Comparison of ENCODE assay signal across 25 cellular contexts in genomic region chr6:14305629-14306028, GRCh38.
A peak's percentile ranks its signal among the peaks of the same experiment; 100 is the strongest.
DNase-seq lines count a peak whose midpoint lies in the region; ATAC-seq and TF ChIP-seq lines count a peak whose summit lies in the region.
"Had no signal": no experiment of that assay in that cellular context is flagged by ENCODE, and none has a peak within 500 bp of the region (broad histone marks: within the 10 kb centered on the region; RNA-seq: fewer than 3 reads in every experiment).

No MANE protein-coding gene starts in this region.

- H3K9me3 Mint-ChIP-seq in WTC11 = peaks cover 25% of the 10 kb centered on the region
- no peaks in the 10 kb centered on the region for H3K9me3 Mint-ChIP-seq in CD8-positive, alpha-beta memory T cell
- H3K9me3 Mint-ChIP-seq: activated T-helper 2 cell treated with anti-CD3 and anti-CD28 coated beads, Interferon-gamma antibody, Interleukin-2, Interleukin-4, amounts not matched to agents 10 μg/mL and 5 μg/mL and 100 μg/mL, durations not matched to agents 14 hours and 24 hours and 36 hours; HFFc6 had no signal

- ATAC-seq in WTC11 (peak; percentile 55), left lung (peak; percentile 89)

- H3K36me3 Mint-ChIP-seq in WTC11 = peaks cover 28% of the 10 kb centered on the region
- no peaks in the 10 kb centered on the region for H3K36me3 Mint-ChIP-seq in CD8-positive, alpha-beta memory T cell

- intact Hi-C loops in left lung (cut with DNase I) = no loop called here

- no peak overlapping the region for H3K27ac Mint-ChIP-seq in WTC11
- H3K27ac Mint-ChIP-seq in CD8-positive, alpha-beta memory T cell = no peak overlapping the region
- H3K27ac Mint-ChIP-seq: activated naive CD8-positive, alpha-beta T cell treated with anti-CD3 and anti-CD28 coated beads, Interleukin-2, amount 10 ng/mL, durations not matched to agents 7 days and 5 days; activated T-helper 2 cell treated with anti-CD3 and anti-CD28 coated beads, Interferon-gamma antibody, Interleukin-2, Interleukin-4, amounts not matched to agents 10 μg/mL and 5 μg/mL and 100 μg/mL, durations not matched to agents 14 hours and 24 hours and 36 hours; HFFc6; T-helper 2 cell treated with Interferon-gamma antibody and Interleukin-4, amounts not matched to agents 5 μg/mL and 100 μg/mL, for 36 hours had no signal

- H3K4me1 ChIP-seq in left lung = no peaks in the 10 kb centered on the region
- H3K4me1 ChIP-seq in CD8-positive, alpha-beta memory T cell (ENCODE audit: insufficient read depth, low read length) = no peaks in the 10 kb centered on the region

- CTCF ChIA-PET in WTC11 (lab: Charles Lee) = no interaction called here
- CTCF ChIA-PET in CD8-positive, alpha-beta memory T cell (lab: Charles Lee) = no interaction called here

- H3K4me3 ChIP-seq in left lung = no peak overlapping the region
- H3K4me3 ChIP-seq in CD8-positive, alpha-beta memory T cell (ENCODE audit: low read length) = no peak overlapping the region
- H3K4me3 ChIP-seq: dorsolateral prefrontal cortex, skin epidermis had no signal

- H3K4me3 Mint-ChIP-seq in WTC11 = no peak overlapping the region
- H3K4me3 Mint-ChIP-seq in CD8-positive, alpha-beta memory T cell = no peak overlapping the region
- H3K4me3 Mint-ChIP-seq: activated naive CD8-positive, alpha-beta T cell treated with anti-CD3 and anti-CD28 coated beads, Interleukin-2, amount 10 ng/mL, durations not matched to agents 7 days and 5 days; HFFc6; T-helper 2 cell treated with Interferon-gamma antibody and Interleukin-4, amounts not matched to agents 5 μg/mL and 100 μg/mL, for 36 hours had no signal

- peaks cover 55% of the 10 kb centered on the region for H3K4me1 Mint-ChIP-seq in WTC11
- no peaks in the 10 kb centered on the region for H3K4me1 Mint-ChIP-seq in CD8-positive, alpha-beta memory T cell
- H3K4me1 Mint-ChIP-seq: activated naive CD8-positive, alpha-beta T cell treated with anti-CD3 and anti-CD28 coated beads, Interleukin-2, amount 10 ng/mL, durations not matched to agents 7 days and 5 days had no signal

- no peaks in the 10 kb centered on the region for H3K36me3 ChIP-seq in left lung
- no peaks in the 10 kb centered on the region for H3K36me3 ChIP-seq in CD8-positive, alpha-beta memory T cell (ENCODE audit: insufficient read depth, low read length)

- DNase-seq in DMS79 treated with DMSO at 0.1 percent for 48 hours (lab: John Stamatoyannopoulos, UW) (peak; percentile 32), DMS79 (lab: John Stamatoyannopoulos, UW) (no peak), NCI-H1417 (lab: John Stamatoyannopoulos, UW) (peak; percentile 44 to 91 (median 54)), WTC11 (ENCODE audit: low spot score) (no peak), left lung (no peak), NCI-H1092 (lab: John Stamatoyannopoulos, UW) (no peak)
- no peak for DNase-seq in activated CD4-positive, CD25-positive, alpha-beta regulatory T cell treated with anti-CD3 and anti-CD28 coated beads, Interleukin-2, amount 50 U/mL, for 72 hours
- DNase-seq in CD8-positive, alpha-beta memory T cell = no peak
- DNase-seq: activated naive CD8-positive, alpha-beta T cell treated with anti-CD3 and anti-CD28 coated beads, Interleukin-2, amount 10 ng/mL, durations not matched to agents 7 days and 5 days; cerebellar nuclear complex; dorsolateral prefrontal cortex; head of caudate nucleus; HFFc6; KBM-7; MM.1S; naive B cell; NCI-H446 treated with DMSO at 0.1 percent for 48 hours; occipital lobe; substantia nigra had no signal

- TF ChIP-seq CTCF in WTC11 (IDR thresholded peaks at IDR 0.05) = no peak
- TF ChIP-seq CTCF in left lung (IDR thresholded peaks at IDR 0.05) = no peak

- H3K9me3 ChIP-seq in left lung = no peaks in the 10 kb centered on the region
- H3K9me3 ChIP-seq in CD8-positive, alpha-beta memory T cell (ENCODE audit: low read length) = no peaks in the 10 kb centered on the region

- no peaks in the 10 kb centered on the region for H3K27me3 ChIP-seq in left lung
- H3K27me3 ChIP-seq in CD8-positive, alpha-beta memory T cell (ENCODE audit: insufficient read depth, low read length, poor library complexity, severe bottlenecking) = no peaks in the 10 kb centered on the region
- H3K27me3 ChIP-seq: dorsolateral prefrontal cortex had no signal

- no peak overlapping the region for H3K27ac ChIP-seq in left lung
- H3K27ac ChIP-seq in CD8-positive, alpha-beta memory T cell (ENCODE audit: low read depth, low read length) = no peak overlapping the region
- H3K27ac ChIP-seq: 22Rv1, dorsolateral prefrontal cortex, RWPE1, skin epidermis, VCaP had no signal

- POLR2A ChIA-PET in WTC11 (lab: Charles Lee) = no interaction called here
- POLR2A ChIA-PET in CD8-positive, alpha-beta memory T cell (lab: Charles Lee) = no interaction called here

- H3K27me3 Mint-ChIP-seq in WTC11 (ENCODE audit: low read depth) = peaks cover 6% of the 10 kb centered on the region
- H3K27me3 Mint-ChIP-seq in CD8-positive, alpha-beta memory T cell = peaks cover 3 to 9% of the 10 kb centered on the region in 2 donors
- H3K27me3 Mint-ChIP-seq: naive B cell had no signal

TF ChIP-seq in WTC11, 78 proteins besides CTCF, POLR2A, EP300 and RAD21 (continues in another document):
- TF ChIP-seq ZBTB43 (CRISPR knock-in tag; IDR thresholded peaks at IDR 0.05) = no peak
- no peak for TF ChIP-seq ERG (CRISPR knock-in tag; IDR thresholded peaks at IDR 0.05)
- TF ChIP-seq ZNF219 (CRISPR knock-in tag; IDR thresholded peaks at IDR 0.05; ENCODE audit: borderline replicate concordance) = no peak
- TF ChIP-seq USF2 (CRISPR knock-in tag; IDR thresholded peaks at IDR 0.05) = no peak
- no peak for TF ChIP-seq SP1 (CRISPR knock-in tag; conservative IDR thresholded peaks at IDR 0.05)
- TF ChIP-seq ZNF138 (CRISPR knock-in tag; conservative IDR thresholded peaks at IDR 0.05) = no peak
- no peak for TF ChIP-seq ATF2 (CRISPR knock-in tag; IDR thresholded peaks at IDR 0.05; ENCODE audit: borderline replicate concordance, low read depth)
- no peak for TF ChIP-seq FOXK1 (CRISPR knock-in tag; IDR thresholded peaks at IDR 0.05)
- no peak for TF ChIP-seq SMAD3 (CRISPR knock-in tag; IDR thresholded peaks at IDR 0.05; ENCODE audit: borderline replicate concordance)
- TF ChIP-seq PRRX2 (CRISPR knock-in tag; IDR thresholded peaks at IDR 0.05) = no peak
- TF ChIP-seq TP53 (CRISPR knock-in tag; IDR thresholded peaks at IDR 0.05) = no peak

Comparison
In these comparisons a context has a peak if more than half of its experiments do, and no peak if none do; other contexts are left out.
1. DNase-seq: peak in DMS79 treated with DMSO at 0.1 percent for 48 hours (single experiment) and NCI-H1417 (3 of 3); none in DMS79 (single experiment), WTC11 (single experiment), left lung (0 of 2), activated CD4-positive, CD25-positive, alpha-beta regulatory T cell treated with anti-CD3 and anti-CD28 coated beads, Interleukin-2, amount 50 U/mL, for 72 hours (single experiment), NCI-H1092 (single experiment) and CD8-positive, alpha-beta memory T cell (0 of 5).